In the genomic region with DNA sequence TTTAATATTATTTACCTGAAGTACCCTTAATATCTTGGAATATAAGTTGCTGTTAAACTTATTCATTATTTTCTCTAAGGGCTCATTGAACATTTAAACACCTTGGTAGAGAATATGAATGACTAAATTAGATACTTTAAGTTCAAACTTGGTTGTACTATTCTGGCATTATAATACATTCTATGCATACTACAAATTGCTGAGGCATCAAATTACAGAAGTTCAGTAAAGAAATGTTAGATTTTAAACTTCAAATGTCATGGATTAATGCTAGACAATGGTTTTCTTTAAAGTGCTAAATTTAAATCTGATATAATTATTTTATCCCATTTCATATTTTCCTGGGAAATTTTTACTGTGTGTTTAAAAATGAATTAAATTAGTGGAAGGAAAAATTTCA, we compare ENCODE assay signal across 23 cellular contexts.
"Had no signal": no experiment of that assay in that cellular context is flagged by ENCODE, and none has a peak within 500 bp of the region (broad histone marks: within the 10 kb centered on the region; RNA-seq: fewer than 3 reads in every experiment).

No MANE protein-coding gene starts in this region.

- H3K4me1 ChIP-seq: left lung, pancreas, stomach, tibial artery had no signal

- H3K36me3 ChIP-seq: gastrocnemius medialis, heart left ventricle, left lung, neutrophil, pancreas, stomach, tibial artery had no signal

- ATAC-seq: effector memory CD8-positive, alpha-beta T cell; gastrocnemius medialis; heart left ventricle; left cardiac atrium; left lung; mucosa of descending colon; natural killer cell treated with Interleukin-12 subunit alpha and Interleukin-12 subunit beta and Interleukin-15 and Interleukin-18, amount 100 ng/mL, for 72 hours; pancreas; sciatic nerve had no signal

- H3K27ac ChIP-seq: gastrocnemius medialis, heart left ventricle, hepatocyte, left lung, neutrophil, pancreas, stomach, tibial artery had no signal

- H3K27me3 ChIP-seq: gastrocnemius medialis, hepatocyte, pancreas had no signal

- H2AFZ ChIP-seq: hepatocyte had no signal

- FAIRE-seq: islet of Langerhans, pancreas had no signal

- H3K4me2 ChIP-seq: hepatocyte, smooth muscle cell had no signal

- H3K9me3 ChIP-seq: gastrocnemius medialis, heart left ventricle, left lung, mucosa of descending colon, neutrophil, pancreas, stomach, tibial artery had no signal

- DNase-seq: cortex of kidney; effector memory CD8-positive, alpha-beta T cell; gastrocnemius medialis; heart left ventricle; left cardiac atrium; left lung; mesenchymal stem cell; mucosa of descending colon; naive B cell; pancreas; stimulated activated CD4-positive, alpha-beta T cell treated with anti-CD3 and anti-CD28 coated beads, Interleukin-12 subunit alpha, Interleukin-12 subunit beta, amount 100 ng/mL, for 4 hours; stimulated activated CD4-positive, alpha-beta T cell treated with anti-CD3 and anti-CD28 coated beads, Interleukin-1b, Interleukin-23, amount 100 ng/mL, for 48 hours; stimulated activated CD4-positive, alpha-beta T cell treated with anti-CD3 and anti-CD28 coated beads, Interleukin-4, amount 100 ng/mL, for 1 hour; stimulated activated CD8-positive, alpha-beta memory T cell treated with anti-CD3 and anti-CD28 coated beads, Interleukin-4, amount 100 ng/mL, for 48 hours; stimulated activated naive CD4-positive, alpha-beta T cell; stomach; tibial artery had no signal

- H3K4me3 ChIP-seq: gastrocnemius medialis, heart left ventricle, hepatocyte, left lung, mucosa of descending colon, pancreas, smooth muscle cell, stomach, tibial artery had no signal
